ENCODE assay signal across 15 cellular contexts in the genomic region with DNA sequence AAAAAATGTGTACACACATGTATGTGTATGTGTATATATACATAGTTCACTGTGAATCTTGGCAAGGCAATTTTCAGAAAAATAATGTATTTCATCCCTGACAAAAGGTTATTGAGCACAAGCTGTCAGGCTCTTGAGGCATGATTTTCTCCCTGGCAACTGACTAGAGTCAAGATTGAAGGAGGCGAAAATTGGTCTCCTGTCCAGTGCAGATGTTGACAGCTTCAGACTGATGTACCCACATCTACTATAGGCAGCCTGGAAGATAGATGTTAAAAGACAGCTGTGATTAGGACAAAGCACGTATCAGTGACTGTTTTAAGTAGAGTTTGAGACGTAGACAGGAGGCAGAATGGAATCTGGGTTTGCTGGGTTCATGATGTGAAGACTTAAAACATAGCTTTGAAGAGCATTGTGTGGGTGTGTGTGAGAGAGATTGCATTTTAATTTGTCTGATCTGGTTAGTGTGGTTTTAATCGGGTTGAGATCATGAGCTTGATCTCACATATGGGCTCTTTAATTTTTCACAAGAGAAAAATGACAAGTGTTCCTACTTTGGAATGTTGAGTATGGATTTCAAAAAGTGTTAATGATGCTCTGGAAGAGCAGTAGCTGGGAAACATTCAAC. TPM values are rescaled to one million over a fixed set of nuclear protein-coding genes. Genes with fewer than 3 reads are reported as not detected.
DNase-seq lines count a peak whose midpoint lies in the region; ATAC-seq and FAIRE-seq lines count a peak whose summit lies in the region.
"Had no signal": no experiment of that assay in that cellular context is flagged by ENCODE, and none has a peak within 500 bp of the region (broad histone marks: within the 10 kb centered on the region; RNA-seq: fewer than 3 reads in every experiment).

No MANE protein-coding gene starts in this region.

- peak; percentile 80 for FAIRE-seq in islet of Langerhans (lab: Jason Lieb, UNC)

- peaks cover 23% of the 10 kb centered on the region for H3K4me1 Mint-ChIP-seq in activated T-cell treated with anti-CD3 and anti-CD28 coated beads, Interleukin-2, amount 50 U/mL, for 4 hours (ENCODE audit: low read depth)
- H3K4me1 Mint-ChIP-seq in activated T-cell treated with anti-CD3 and anti-CD28 coated beads, Interleukin-2, amount 50 U/mL, for 24 hours (ENCODE audit: low read depth), result peaks cover 24% of the 10 kb centered on the region

- peak; percentile 77 to 85 for ATAC-seq in activated T-cell treated with anti-CD3 and anti-CD28 coated beads, Interleukin-2, amount 50 U/mL, for 4 hours
- ATAC-seq in stimulated activated naive CD8-positive, alpha-beta T cell treated with anti-CD3 and anti-CD28 coated beads, Interleukin-15, Interleukin-2, amounts not matched to agents 100 U/mL and 50 U/mL, for 24 hours, result peak; percentile 76
- no peak for ATAC-seq in GM18858 (IDR thresholded peaks at IDR 0.05; ENCODE audit: unreplicated experiment)
- ATAC-seq: Right ventricle myocardium inferior, upper lobe of right lung had no signal

- no peak overlapping the region for H3K4me3 Mint-ChIP-seq in activated T-cell treated with anti-CD3 and anti-CD28 coated beads, Interleukin-2, amount 50 U/mL, for 4 hours
- no peak overlapping the region for H3K4me3 Mint-ChIP-seq in activated T-cell treated with anti-CD3 and anti-CD28 coated beads, Interleukin-2, amount 50 U/mL, for 24 hours
- H3K4me3 Mint-ChIP-seq: CD4-positive, CD25-positive, alpha-beta regulatory T cell had no signal

- no peaks in the 10 kb centered on the region for H3K9me3 Mint-ChIP-seq in activated T-cell treated with anti-CD3 and anti-CD28 coated beads, Interleukin-2, amount 50 U/mL, for 4 hours
- H3K9me3 Mint-ChIP-seq in activated T-cell treated with anti-CD3 and anti-CD28 coated beads, Interleukin-2, amount 50 U/mL, for 24 hours, result no peaks in the 10 kb centered on the region

- no peak overlapping the region for H3K27ac Mint-ChIP-seq in activated T-cell treated with anti-CD3 and anti-CD28 coated beads, Interleukin-2, amount 50 U/mL, for 24 hours

- no peak for DNase-seq in activated T-cell treated with anti-CD3 and anti-CD28 coated beads, Interleukin-2, amount 50 U/mL, for 4 hours
- DNase-seq in activated T-cell treated with anti-CD3 and anti-CD28 coated beads, Interleukin-2, amount 50 U/mL, for 24 hours, result no peak
- DNase-seq in NCI-H2227 treated with DMSO at 0.1 percent for 48 hours (lab: John Stamatoyannopoulos, UW) (peak; percentile 20), SW480 (ENCODE audit: low spot score) (no peak), SK-N-DZ (ENCODE audit: low spot score) (no peak)
- DNase-seq in stimulated activated naive CD8-positive, alpha-beta T cell treated with anti-CD3 and anti-CD28 coated beads, Interleukin-15, Interleukin-2, amounts not matched to agents 100 U/mL and 50 U/mL, for 24 hours, result no peak
- DNase-seq: activated naive CD4-positive, alpha-beta T cell treated with anti-CD3 and anti-CD28 coated beads, Interleukin-2, amount 50 U/mL, for 16 hours; CD4-positive, CD25-positive, alpha-beta regulatory T cell; NCI-H1694 treated with DMSO at 0.1 percent for 48 hours; NCI-H446 treated with DMSO at 0.1 percent for 48 hours; stimulated activated CD4-positive, alpha-beta T cell treated with anti-CD3 and anti-CD28 coated beads, Interleukin-15, amount 100 ng/mL, for 24 hours; upper lobe of right lung had no signal

- H3K36me3 Mint-ChIP-seq in activated T-cell treated with anti-CD3 and anti-CD28 coated beads, Interleukin-2, amount 50 U/mL, for 4 hours (ENCODE audit: insufficient read depth), result no peaks in the 10 kb centered on the region
- H3K36me3 Mint-ChIP-seq in activated T-cell treated with anti-CD3 and anti-CD28 coated beads, Interleukin-2, amount 50 U/mL, for 24 hours (ENCODE audit: low read depth), result no peaks in the 10 kb centered on the region

- peaks cover 38% of the 10 kb centered on the region for H3K27me3 Mint-ChIP-seq in activated T-cell treated with anti-CD3 and anti-CD28 coated beads, Interleukin-2, amount 50 U/mL, for 4 hours (ENCODE audit: low read depth)
- H3K27me3 Mint-ChIP-seq in activated T-cell treated with anti-CD3 and anti-CD28 coated beads, Interleukin-2, amount 50 U/mL, for 24 hours, result peaks cover 78% of the 10 kb centered on the region
- H3K27me3 Mint-ChIP-seq: CD4-positive, CD25-positive, alpha-beta regulatory T cell had no signal

RNA-seq across cellular contexts. Expression of gene CTNNA1, which starts 39.1 kb away (rescaled TPM):
- total RNA-seq in activated T-cell treated with anti-CD3 and anti-CD28 coated beads, Interleukin-2, amount 50 U/mL, for 4 hours, result 10 to 100 TPM; 27.0 to 40.3 (median 32.2) TPM
- 123 and 129 TPM in 2 replicates for polyA plus RNA-seq in SK-N-DZ (2014; cell fraction: cytosol; rRNA removed)
- 77.1 and 82.1 TPM in 2 replicates for polyA plus RNA-seq in SK-N-DZ (2014; cell fraction: nucleus; rRNA removed)
